23 cellular contexts compared by ENCODE assay signal in genomic region chr1:105565006-105565405, GRCh38.
"Had no signal": no experiment of that assay in that cellular context is flagged by ENCODE, and none has a peak within 500 bp of the region (broad histone marks: within the 10 kb centered on the region; RNA-seq: fewer than 3 reads in every experiment).

No MANE protein-coding gene starts in this region.

- ATAC-seq: effector memory CD8-positive, alpha-beta T cell; esophagus mucosa; foreskin keratinocyte; gastroesophageal sphincter; heart left ventricle; heart right ventricle had no signal

- H3K27me3 ChIP-seq: colonic mucosa, dorsolateral prefrontal cortex, esophagus muscularis mucosa, esophagus squamous epithelium, foreskin keratinocyte, gastroesophageal sphincter, heart left ventricle, heart right ventricle had no signal

- DNase-seq: colonic mucosa; cortex of kidney; dermis blood vessel endothelial cell; dorsolateral prefrontal cortex; effector CD4-positive, alpha-beta T cell; effector CD8-positive, alpha-beta T cell; effector memory CD4-positive, alpha-beta T cell; effector memory CD8-positive, alpha-beta T cell; endodermal cell; erythroblast; esophagus squamous epithelium; foreskin fibroblast; foreskin keratinocyte; foreskin melanocyte; glutamatergic neuron; head of caudate nucleus; heart left ventricle; heart right ventricle had no signal

- H3K9me3 ChIP-seq: colonic mucosa, esophagus squamous epithelium, gastroesophageal sphincter had no signal

- H3K4me3 ChIP-seq: colonic mucosa, coronary artery, dorsolateral prefrontal cortex, esophagus muscularis mucosa, esophagus squamous epithelium, gastroesophageal sphincter, heart left ventricle, heart right ventricle had no signal

- H3K36me3 ChIP-seq: colonic mucosa, esophagus muscularis mucosa, esophagus squamous epithelium, gastroesophageal sphincter, heart left ventricle, heart right ventricle had no signal

- H3K27ac ChIP-seq: colonic mucosa, coronary artery, dorsolateral prefrontal cortex, epithelial cell of prostate, esophagus muscularis mucosa, esophagus squamous epithelium, foreskin keratinocyte, gastroesophageal sphincter, heart left ventricle, heart right ventricle had no signal

- H3K4me1 ChIP-seq: colonic mucosa, esophagus muscularis mucosa, esophagus squamous epithelium, foreskin keratinocyte, gastroesophageal sphincter, heart left ventricle, heart right ventricle had no signal
